28 cellular contexts compared by ENCODE assay signal in genomic region chr12:98341021-98341420, GRCh38.
"Had no signal": no experiment of that assay in that cellular context is flagged by ENCODE, and none has a peak within 500 bp of the region (broad histone marks: within the 10 kb centered on the region; RNA-seq: fewer than 3 reads in every experiment).

No MANE protein-coding gene starts in this region.

- H3K4me3 ChIP-seq: colonic mucosa, coronary artery, dorsolateral prefrontal cortex, esophagus muscularis mucosa, esophagus squamous epithelium, gastrocnemius medialis, gastroesophageal sphincter, heart left ventricle, heart right ventricle had no signal

- H3K27ac ChIP-seq: colonic mucosa, coronary artery, dorsolateral prefrontal cortex, epithelial cell of prostate, esophagus muscularis mucosa, esophagus squamous epithelium, foreskin keratinocyte, gastrocnemius medialis, gastroesophageal sphincter, heart left ventricle, heart right ventricle had no signal

- H3K4me1 ChIP-seq: colonic mucosa, esophagus muscularis mucosa, gastrocnemius medialis, gastroesophageal sphincter, heart left ventricle, heart right ventricle had no signal

- ATAC-seq: effector memory CD8-positive, alpha-beta T cell; esophagus mucosa; gastrocnemius medialis; gastroesophageal sphincter; heart left ventricle; heart right ventricle had no signal

- H3K36me3 ChIP-seq: colonic mucosa, esophagus muscularis mucosa, esophagus squamous epithelium, gastrocnemius medialis, gastroesophageal sphincter, heart left ventricle, heart right ventricle had no signal

- H3K27me3 ChIP-seq: colonic mucosa, esophagus muscularis mucosa, esophagus squamous epithelium, gastrocnemius medialis, gastroesophageal sphincter, heart left ventricle, heart right ventricle had no signal

- H3K9me3 ChIP-seq: colonic mucosa, esophagus muscularis mucosa, esophagus squamous epithelium, gastrocnemius medialis, gastroesophageal sphincter, heart left ventricle, heart right ventricle had no signal

- DNase-seq: colonic mucosa; cortex of kidney; dermis blood vessel endothelial cell; dorsolateral prefrontal cortex; effector CD4-positive, alpha-beta T cell; effector CD8-positive, alpha-beta T cell; effector memory CD4-positive, alpha-beta T cell; effector memory CD8-positive, alpha-beta T cell; endodermal cell; erythroblast; esophagus squamous epithelium; foreskin fibroblast; foreskin keratinocyte; foreskin melanocyte; gastrocnemius medialis; glutamatergic neuron; head of caudate nucleus; heart left ventricle; heart right ventricle had no signal

- FAIRE-seq: colon, endometrium, endothelial cell of umbilical vein, frontal cortex had no signal
